ENCODE assay signal across 1 cellular context in the genomic region with DNA sequence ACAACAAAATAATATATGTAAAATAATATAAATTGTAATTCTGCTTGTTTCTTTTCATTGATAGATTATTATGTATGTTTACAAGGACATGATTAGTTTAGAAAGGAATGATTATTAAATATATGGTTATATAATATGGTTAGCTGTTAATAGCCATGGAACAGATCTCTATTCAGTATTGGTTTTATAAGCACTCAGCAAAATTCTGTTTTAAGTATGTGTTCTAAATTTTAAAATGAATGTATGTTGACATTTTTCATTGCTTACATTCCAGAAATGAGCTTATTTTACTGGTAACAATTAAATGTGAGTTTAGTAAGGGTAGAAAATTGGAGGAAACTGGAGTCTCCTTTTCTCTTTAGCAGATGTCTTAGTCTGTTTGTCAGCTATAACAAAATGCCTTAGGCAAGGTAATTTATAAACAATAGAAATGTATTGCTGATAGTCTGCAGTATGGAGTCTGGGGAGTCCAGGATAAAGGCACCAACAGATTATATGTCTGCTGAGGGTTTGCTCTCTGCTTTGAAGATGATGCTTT.
TF ChIP-seq lines count a peak whose summit lies in the region.

No MANE protein-coding gene starts in this region.

TF ChIP-seq in SK-N-SH treated with all-trans-retinoic acid at 6 μM for 48 hours, 23 proteins besides CTCF, POLR2A, EP300 and RAD21 (continued from another document):
- TF ChIP-seq, protein P1, sequence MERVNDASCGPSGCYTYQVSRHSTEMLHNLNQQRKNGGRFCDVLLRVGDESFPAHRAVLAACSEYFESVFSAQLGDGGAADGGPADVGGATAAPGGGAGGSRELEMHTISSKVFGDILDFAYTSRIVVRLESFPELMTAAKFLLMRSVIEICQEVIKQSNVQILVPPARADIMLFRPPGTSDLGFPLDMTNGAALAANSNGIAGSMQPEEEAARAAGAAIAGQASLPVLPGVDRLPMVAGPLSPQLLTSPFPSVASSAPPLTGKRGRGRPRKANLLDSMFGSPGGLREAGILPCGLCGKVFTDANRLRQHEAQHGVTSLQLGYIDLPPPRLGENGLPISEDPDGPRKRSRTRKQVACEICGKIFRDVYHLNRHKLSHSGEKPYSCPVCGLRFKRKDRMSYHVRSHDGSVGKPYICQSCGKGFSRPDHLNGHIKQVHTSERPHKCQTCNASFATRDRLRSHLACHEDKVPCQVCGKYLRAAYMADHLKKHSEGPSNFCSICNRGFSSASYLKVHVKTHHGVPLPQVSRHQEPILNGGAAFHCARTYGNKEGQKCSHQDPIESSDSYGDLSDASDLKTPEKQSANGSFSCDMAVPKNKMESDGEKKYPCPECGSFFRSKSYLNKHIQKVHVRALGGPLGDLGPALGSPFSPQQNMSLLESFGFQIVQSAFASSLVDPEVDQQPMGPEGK (CRISPR knock-in tag; IDR thresholded peaks at IDR 0.05; ENCODE audit: borderline replicate concordance): no peak
- no peak for TF ChIP-seq ISL1 (CRISPR knock-in tag; IDR thresholded peaks at IDR 0.05)
- TF ChIP-seq BACH2 (CRISPR knock-in tag; IDR thresholded peaks at IDR 0.05; ENCODE audit: borderline replicate concordance): no peak
- no peak for TF ChIP-seq ZC3H10 (CRISPR knock-in tag; IDR thresholded peaks at IDR 0.05)
- no peak for TF ChIP-seq ZNF565 (CRISPR knock-in tag; conservative IDR thresholded peaks at IDR 0.05; ENCODE audit: low read depth)
- TF ChIP-seq, protein P2, sequence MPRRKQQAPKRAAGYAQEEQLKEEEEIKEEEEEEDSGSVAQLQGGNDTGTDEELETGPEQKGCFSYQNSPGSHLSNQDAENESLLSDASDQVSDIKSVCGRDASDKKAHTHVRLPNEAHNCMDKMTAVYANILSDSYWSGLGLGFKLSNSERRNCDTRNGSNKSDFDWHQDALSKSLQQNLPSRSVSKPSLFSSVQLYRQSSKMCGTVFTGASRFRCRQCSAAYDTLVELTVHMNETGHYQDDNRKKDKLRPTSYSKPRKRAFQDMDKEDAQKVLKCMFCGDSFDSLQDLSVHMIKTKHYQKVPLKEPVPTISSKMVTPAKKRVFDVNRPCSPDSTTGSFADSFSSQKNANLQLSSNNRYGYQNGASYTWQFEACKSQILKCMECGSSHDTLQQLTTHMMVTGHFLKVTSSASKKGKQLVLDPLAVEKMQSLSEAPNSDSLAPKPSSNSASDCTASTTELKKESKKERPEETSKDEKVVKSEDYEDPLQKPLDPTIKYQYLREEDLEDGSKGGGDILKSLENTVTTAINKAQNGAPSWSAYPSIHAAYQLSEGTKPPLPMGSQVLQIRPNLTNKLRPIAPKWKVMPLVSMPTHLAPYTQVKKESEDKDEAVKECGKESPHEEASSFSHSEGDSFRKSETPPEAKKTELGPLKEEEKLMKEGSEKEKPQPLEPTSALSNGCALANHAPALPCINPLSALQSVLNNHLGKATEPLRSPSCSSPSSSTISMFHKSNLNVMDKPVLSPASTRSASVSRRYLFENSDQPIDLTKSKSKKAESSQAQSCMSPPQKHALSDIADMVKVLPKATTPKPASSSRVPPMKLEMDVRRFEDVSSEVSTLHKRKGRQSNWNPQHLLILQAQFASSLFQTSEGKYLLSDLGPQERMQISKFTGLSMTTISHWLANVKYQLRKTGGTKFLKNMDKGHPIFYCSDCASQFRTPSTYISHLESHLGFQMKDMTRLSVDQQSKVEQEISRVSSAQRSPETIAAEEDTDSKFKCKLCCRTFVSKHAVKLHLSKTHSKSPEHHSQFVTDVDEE (CRISPR knock-in tag; IDR thresholded peaks at IDR 0.05): no peak
- no peak for TF ChIP-seq TOX (CRISPR knock-in tag; IDR thresholded peaks at IDR 0.05; ENCODE audit: borderline replicate concordance)
- no peak for TF ChIP-seq OSR1 (CRISPR knock-in tag; IDR thresholded peaks at IDR 0.05)
